In genomic region chr1:23187637-23188036, GRCh38 we compare ENCODE assay signal across 1 cellular context.
TF ChIP-seq lines count a peak whose summit lies in the region.

No MANE protein-coding gene starts in this region.

TF ChIP-seq in liver, 16 proteins besides CTCF, POLR2A, EP300 and RAD21 (continued from another document):
- TF ChIP-seq, protein P1, sequence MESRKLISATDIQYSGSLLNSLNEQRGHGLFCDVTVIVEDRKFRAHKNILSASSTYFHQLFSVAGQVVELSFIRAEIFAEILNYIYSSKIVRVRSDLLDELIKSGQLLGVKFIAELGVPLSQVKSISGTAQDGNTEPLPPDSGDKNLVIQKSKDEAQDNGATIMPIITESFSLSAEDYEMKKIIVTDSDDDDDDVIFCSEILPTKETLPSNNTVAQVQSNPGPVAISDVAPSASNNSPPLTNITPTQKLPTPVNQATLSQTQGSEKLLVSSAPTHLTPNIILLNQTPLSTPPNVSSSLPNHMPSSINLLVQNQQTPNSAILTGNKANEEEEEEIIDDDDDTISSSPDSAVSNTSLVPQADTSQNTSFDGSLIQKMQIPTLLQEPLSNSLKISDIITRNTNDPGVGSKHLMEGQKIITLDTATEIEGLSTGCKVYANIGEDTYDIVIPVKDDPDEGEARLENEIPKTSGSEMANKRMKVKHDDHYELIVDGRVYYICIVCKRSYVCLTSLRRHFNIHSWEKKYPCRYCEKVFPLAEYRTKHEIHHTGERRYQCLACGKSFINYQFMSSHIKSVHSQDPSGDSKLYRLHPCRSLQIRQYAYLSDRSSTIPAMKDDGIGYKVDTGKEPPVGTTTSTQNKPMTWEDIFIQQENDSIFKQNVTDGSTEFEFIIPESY (IDR thresholded peaks at IDR 0.05): peak; percentile 20
- peak; percentile 40 to 55 for TF ChIP-seq JUND (IDR thresholded peaks at IDR 0.05)
- TF ChIP-seq HNF4G (IDR thresholded peaks at IDR 0.05): peak; percentile 94
- TF ChIP-seq SP1 (IDR thresholded peaks at IDR 0.05): peak; percentile 91
- no peak for TF ChIP-seq TAF1 (conservative IDR thresholded peaks at IDR 0.05)
- TF ChIP-seq NR2F2 (IDR thresholded peaks at IDR 0.05): peak; percentile 28
- TF ChIP-seq, protein P2, sequence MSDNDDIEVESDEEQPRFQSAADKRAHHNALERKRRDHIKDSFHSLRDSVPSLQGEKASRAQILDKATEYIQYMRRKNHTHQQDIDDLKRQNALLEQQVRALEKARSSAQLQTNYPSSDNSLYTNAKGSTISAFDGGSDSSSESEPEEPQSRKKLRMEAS (IDR thresholded peaks at IDR 0.05): peak; percentile 50
- peak; percentile 84 to 94 for TF ChIP-seq RXRA (IDR thresholded peaks at IDR 0.05)
- TF ChIP-seq FOXA2 (IDR thresholded peaks at IDR 0.05): peak; percentile 59
- peak; percentile 59 for TF ChIP-seq YY1 (IDR thresholded peaks at IDR 0.05)
- peak; percentile 25 to 39 for TF ChIP-seq GABPA (IDR thresholded peaks at IDR 0.05 in 1 of 2, conservative IDR thresholded peaks at IDR 0.05 in 1 of 2)
- TF ChIP-seq EGR1 (IDR thresholded peaks at IDR 0.05; ENCODE audit: low read depth in 2 of 2): no peak
- TF ChIP-seq HNF4A (conservative IDR thresholded peaks at IDR 0.05): peak; percentile 93 to 95
